ENCODE assay signal across 12 cellular contexts in genomic region chr1:115838426-115838804, GRCh38. TPM values are rescaled to one million over a fixed set of nuclear protein-coding genes. Genes with fewer than 3 reads are reported as not detected.
A peak's percentile ranks its signal among the peaks of the same experiment; 100 is the strongest.
DNase-seq lines count a peak whose midpoint lies in the region; ATAC-seq and TF ChIP-seq lines count a peak whose summit lies in the region.
"Had no signal": no experiment of that assay in that cellular context is flagged by ENCODE, and none has a peak within 500 bp of the region (broad histone marks: within the 10 kb centered on the region; RNA-seq: fewer than 3 reads in every experiment).

No MANE protein-coding gene starts in this region.

- CTCF ChIA-PET in MCF 10A (lab: Yijun Ruan, JAX) = no interaction called here

- H3K27ac Mint-ChIP-seq in MCF 10A (ENCODE audit: low read depth, unreplicated experiment) = no peak overlapping the region
- no peak overlapping the region for H3K27ac Mint-ChIP-seq in effector memory CD8-positive, alpha-beta T cell

- H3K4me3 Mint-ChIP-seq in MCF 10A (ENCODE audit: unreplicated experiment) = no peak overlapping the region
- H3K4me3 Mint-ChIP-seq in effector memory CD8-positive, alpha-beta T cell = no peak overlapping the region

- BruUV-seq in MCF 10A (replicated peaks; lab: Mats Ljungman, UMichigan) = no TSS peak

- H3K27me3 ChIP-seq in breast epithelium = peaks cover 11 to 67% of the 10 kb centered on the region in 2 donors
- no peaks in the 10 kb centered on the region for H3K27me3 ChIP-seq in vagina

- peaks cover 3 to 18% of the 10 kb centered on the region in 2 donors for H3K4me1 ChIP-seq in breast epithelium
- H3K4me1 ChIP-seq in vagina = peaks cover 23% of the 10 kb centered on the region

- H3K9me3 ChIP-seq in breast epithelium (no peaks in the 10 kb centered on the region), vagina (no peaks in the 10 kb centered on the region)
- H3K9me3 ChIP-seq: neutrophil had no signal

- no peak for DNase-seq in breast epithelium (ENCODE audit: low spot score in 2 of 2)
- no peak for DNase-seq in MCF 10A (ENCODE audit: unreplicated experiment)
- DNase-seq in ecto neural progenitor cell (ENCODE audit: low spot score) = peak; percentile 70
- DNase-seq in midbrain (lab: John Stamatoyannopoulos, UW) = peak; percentile 27
- no peak for DNase-seq in vagina (ENCODE audit: extremely low spot score in 2 of 2)
- no peak for DNase-seq in activated CD4-positive, alpha-beta T cell treated with anti-CD3 and anti-CD28 coated beads for 48 hours
- no peak for DNase-seq in effector memory CD8-positive, alpha-beta T cell
- DNase-seq: NCI-H2081 treated with DMSO at 0.1 percent for 48 hours had no signal

- H3K9me3 Mint-ChIP-seq in MCF 10A (ENCODE audit: unreplicated experiment) = no peaks in the 10 kb centered on the region
- H3K9me3 Mint-ChIP-seq in effector memory CD8-positive, alpha-beta T cell = no peaks in the 10 kb centered on the region

- H3K36me3 Mint-ChIP-seq in MCF 10A (ENCODE audit: insufficient read depth, unreplicated experiment) = no peaks in the 10 kb centered on the region
- peaks cover 3% of the 10 kb centered on the region for H3K36me3 Mint-ChIP-seq in effector memory CD8-positive, alpha-beta T cell (ENCODE audit: insufficient read depth)

- no peaks in the 10 kb centered on the region for H3K4me1 Mint-ChIP-seq in MCF 10A (ENCODE audit: insufficient read depth, unreplicated experiment)
- H3K4me1 Mint-ChIP-seq in effector memory CD8-positive, alpha-beta T cell (ENCODE audit: low read depth in 2 of 2) = peaks cover 0 to 2% of the 10 kb centered on the region in 2 donors

- no peak for TF ChIP-seq POLR2A in breast epithelium (IDR thresholded peaks at IDR 0.05)
- TF ChIP-seq POLR2A in vagina (IDR thresholded peaks at IDR 0.05) = no peak

- ATAC-seq in HG02981 (IDR thresholded peaks at IDR 0.05; ENCODE audit: unreplicated experiment) = no peak
- no peak for ATAC-seq in effector memory CD8-positive, alpha-beta T cell (replicated peaks)
- ATAC-seq: activated CD4-positive, alpha-beta T cell treated with anti-CD3 and anti-CD28 coated beads for 36 hours had no signal

- H3K27ac ChIP-seq in breast epithelium (no peak overlapping the region), vagina (no peak overlapping the region)
- H3K27ac ChIP-seq: C4-2B, neutrophil had no signal

- H3K4me3 ChIP-seq in breast epithelium = peak overlapping the region; percentile 16 to 63 (median 37)
- H3K4me3 ChIP-seq in vagina = peak overlapping the region; percentile 36 to 39

- POLR2A ChIA-PET in MCF 10A (lab: Yijun Ruan, JAX) = interaction anchor here (0.6 kb wide), 1 partner anchor 20 kb away, joined by 4 read pairs; no protein-coding TSS in a partner anchor

- intact Hi-C loops in breast epithelium (cut with DNase I; ENCODE audit: low total_unique reads) = no loop called here
- intact Hi-C loops in MCF 10A (cut with micrococcal nuclease) = no loop called here
- intact Hi-C loops in vagina (cut with DNase I) = no loop called here

- no peaks in the 10 kb centered on the region for H3K36me3 ChIP-seq in breast epithelium
- H3K36me3 ChIP-seq in vagina = no peaks in the 10 kb centered on the region
- H3K36me3 ChIP-seq: neutrophil had no signal

- TF ChIP-seq CTCF in breast epithelium (IDR thresholded peaks at IDR 0.05) (no peak), MCF 10A (IDR thresholded peaks at IDR 0.05; ENCODE audit: unreplicated experiment) (no peak), vagina (IDR thresholded peaks at IDR 0.05) (no peak)

- peaks cover 11% of the 10 kb centered on the region for H3K27me3 Mint-ChIP-seq in MCF 10A (ENCODE audit: insufficient read depth, unreplicated experiment)
- H3K27me3 Mint-ChIP-seq in effector memory CD8-positive, alpha-beta T cell = peaks cover 68 to 88% of the 10 kb centered on the region in 2 donors

RNA-seq across cellular contexts. Expression of gene NHLH2, which starts 2.5 kb away (rescaled TPM):
- total RNA-seq in breast epithelium = not detected
- total RNA-seq in MCF 10A (2022) = not detected in 2 replicates
- total RNA-seq in vagina = 0.25 TPM
- total RNA-seq: activated CD4-positive, alpha-beta T cell treated with anti-CD3 and anti-CD28 coated beads for 36 hours had no signal

Comparison
In these comparisons a context has a peak if more than half of its experiments do, and no peak if none do; other contexts are left out.
1. DNase-seq: peak in ecto neural progenitor cell (single experiment) and midbrain (single experiment); none in breast epithelium (0 of 2), MCF 10A (single experiment), vagina (0 of 2), activated CD4-positive, alpha-beta T cell treated with anti-CD3 and anti-CD28 coated beads for 48 hours (single experiment) and effector memory CD8-positive, alpha-beta T cell (0 of 3).